ENCODE assay signal across 17 cellular contexts in genomic region chr9:14560194-14560593, GRCh38.
DNase-seq lines count a peak whose midpoint lies in the region; ATAC-seq, FAIRE-seq and TF ChIP-seq lines count a peak whose summit lies in the region.
"Had no signal": no experiment of that assay in that cellular context is flagged by ENCODE, and none has a peak within 500 bp of the region (broad histone marks: within the 10 kb centered on the region; RNA-seq: fewer than 3 reads in every experiment).

No MANE protein-coding gene starts in this region.

- H3K36me3 ChIP-seq in small intestine (ENCODE audit: control insufficient read depth in 2 of 2, insufficient read depth in 2 of 2, low read length in 2 of 2) = no peaks in the 10 kb centered on the region

- no peaks in the 10 kb centered on the region for H3K4me1 ChIP-seq in small intestine (ENCODE audit: control insufficient read depth in 2 of 2, insufficient read depth in 1 of 2, low read depth in 1 of 2, low read length in 1 of 2)

- ATAC-seq in activated naive CD4-positive, alpha-beta T cell treated with anti-CD3 and anti-CD28 coated beads, Interleukin-2, amount 50 U/mL, for 72 hours = peak; percentile 64 to 95
- ATAC-seq in GM21381 (IDR thresholded peaks at IDR 0.05; ENCODE audit: unreplicated experiment) (peak; percentile 69), HG03378 (IDR thresholded peaks at IDR 0.05; ENCODE audit: unreplicated experiment) (peak; percentile 76)
- ATAC-seq: K562 had no signal

- H3K4me3 Mint-ChIP-seq in progenitor cell of endocrine pancreas (ENCODE audit: low read depth) = no peak overlapping the region
- H3K4me3 Mint-ChIP-seq: activated naive CD4-positive, alpha-beta T cell treated with anti-CD3 and anti-CD28 coated beads, Interleukin-2, amount 50 U/mL, for 24 hours; stimulated activated naive CD8-positive, alpha-beta T cell treated with anti-CD3 and anti-CD28 coated beads, Interleukin-15, Interleukin-2, amounts not matched to agents 100 ng/mL and 50 ng/mL, for 24 hours had no signal

- H3K27me3 ChIP-seq in small intestine (ENCODE audit: control insufficient read depth in 2 of 2, insufficient read depth in 2 of 2, low read length in 2 of 2) = no peaks in the 10 kb centered on the region

- no peak overlapping the region for H3K4me3 ChIP-seq in small intestine (ENCODE audit: low read depth in 1 of 2, low read length in 2 of 2)
- H3K4me3 ChIP-seq: K562 had no signal

- TF ChIP-seq CTCF in progenitor cell of endocrine pancreas (IDR thresholded peaks at IDR 0.05; ENCODE audit: unreplicated experiment) = no peak

- no peaks in the 10 kb centered on the region for H3K27me3 Mint-ChIP-seq in progenitor cell of endocrine pancreas

- H3K9me3 ChIP-seq in small intestine (ENCODE audit: control insufficient read depth, low read depth) = no peaks in the 10 kb centered on the region

- H3K27ac Mint-ChIP-seq in activated naive CD4-positive, alpha-beta T cell treated with anti-CD3 and anti-CD28 coated beads, Interleukin-2, amount 50 U/mL, for 72 hours = no peak overlapping the region
- H3K27ac Mint-ChIP-seq in progenitor cell of endocrine pancreas = peak overlapping the region; percentile 36
- H3K27ac Mint-ChIP-seq: activated naive CD4-positive, alpha-beta T cell treated with anti-CD3 and anti-CD28 coated beads, Interleukin-2, amount 50 U/mL, for 24 hours; stimulated activated naive CD8-positive, alpha-beta T cell treated with anti-CD3 and anti-CD28 coated beads, Interleukin-15, Interleukin-2, amounts not matched to agents 100 ng/mL and 50 ng/mL, for 24 hours had no signal

- peaks cover 7% of the 10 kb centered on the region in 2 donors for H3K36me3 Mint-ChIP-seq in activated naive CD4-positive, alpha-beta T cell treated with anti-CD3 and anti-CD28 coated beads, Interleukin-2, amount 50 U/mL, for 72 hours
- no peaks in the 10 kb centered on the region for H3K36me3 Mint-ChIP-seq in progenitor cell of endocrine pancreas (ENCODE audit: insufficient read depth)
- H3K36me3 Mint-ChIP-seq: activated naive CD4-positive, alpha-beta T cell treated with anti-CD3 and anti-CD28 coated beads, Interleukin-2, amount 50 U/mL, for 24 hours had no signal

- 60 to 82% (median 66%) methylated on average over 2 of the region's 2 CpGs for WGBS in small intestine, 3 donors

- DNase-seq in activated naive CD4-positive, alpha-beta T cell treated with anti-CD3 and anti-CD28 coated beads, Interleukin-2, amount 50 U/mL, for 72 hours (ENCODE audit: low spot score in 2 of 2) = peak in 1 of 2 donors; percentile 12
- DNase-seq in activated naive CD4-positive, alpha-beta T cell treated with anti-CD3 and anti-CD28 coated beads, Interleukin-2, amount 50 U/mL, for 16 hours = no peak
- DNase-seq in progenitor cell of endocrine pancreas (ENCODE audit: low spot score, unreplicated experiment) (no peak), NCI-H187 treated with DMSO at 0.1 percent for 48 hours (lab: John Stamatoyannopoulos, UW) (no peak), iPS-NIHi11 (ENCODE audit: low spot score) (no peak), small intestine (no peak)
- DNase-seq: activated CD8-positive, alpha-beta memory T cell treated with anti-CD3 and anti-CD28 coated beads for 24 hours; hypothalamus; NCI-H1417; NCI-H345; occipital lobe had no signal

- no peak overlapping the region for H3K27ac ChIP-seq in small intestine (ENCODE audit: low read depth in 1 of 2, low read length in 1 of 2)

- peaks cover 0 to 21% of the 10 kb centered on the region in 2 donors for H3K9me3 Mint-ChIP-seq in activated naive CD4-positive, alpha-beta T cell treated with anti-CD3 and anti-CD28 coated beads, Interleukin-2, amount 50 U/mL, for 72 hours
- no peaks in the 10 kb centered on the region for H3K9me3 Mint-ChIP-seq in progenitor cell of endocrine pancreas (ENCODE audit: low read depth)
- H3K9me3 Mint-ChIP-seq: activated naive CD4-positive, alpha-beta T cell treated with anti-CD3 and anti-CD28 coated beads, Interleukin-2, amount 50 U/mL, for 24 hours had no signal

- peaks cover 43% of the 10 kb centered on the region for H3K4me1 Mint-ChIP-seq in progenitor cell of endocrine pancreas (ENCODE audit: low read depth)
- H3K4me1 Mint-ChIP-seq: activated naive CD4-positive, alpha-beta T cell treated with anti-CD3 and anti-CD28 coated beads, Interleukin-2, amount 50 U/mL, for 24 hours had no signal

- no peak for FAIRE-seq in small intestine (lab: Jason Lieb, UNC)
- FAIRE-seq: bronchial epithelial cell, K562 had no signal
